ENCODE assay signal across 9 cellular contexts in the genomic region with DNA sequence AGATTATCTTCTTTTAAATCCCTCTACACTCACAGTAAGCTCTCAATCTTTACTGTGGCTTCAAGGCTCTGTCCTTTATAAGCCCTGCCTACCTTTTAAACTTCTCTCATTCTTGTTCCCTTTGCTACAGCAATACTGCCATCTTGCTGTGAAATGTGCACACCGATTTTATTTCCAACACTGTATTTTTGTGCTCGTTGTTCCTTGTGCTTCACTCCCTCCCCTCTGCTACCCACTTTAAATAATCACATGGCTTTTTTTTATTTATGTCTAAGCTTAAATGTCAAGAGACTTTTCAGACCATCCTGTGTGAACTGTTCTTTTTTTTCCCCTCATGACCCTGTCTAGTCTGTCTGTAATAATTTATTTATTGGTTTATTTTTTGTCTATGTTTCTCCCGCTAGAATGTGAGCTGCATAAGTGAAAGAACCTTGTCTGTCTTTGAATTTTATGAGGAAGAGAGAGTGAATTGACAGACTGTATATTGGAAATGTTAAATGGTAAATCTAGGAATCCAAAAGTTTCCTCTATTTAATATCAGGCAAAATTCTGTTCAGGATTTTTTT. TPM values are rescaled to one million over a fixed set of nuclear protein-coding genes. Genes with fewer than 3 reads are reported as not detected.
DNase-seq lines count a peak whose midpoint lies in the region; ATAC-seq and TF ChIP-seq lines count a peak whose summit lies in the region.
"Had no signal": no experiment of that assay in that cellular context is flagged by ENCODE, and none has a peak within 500 bp of the region (broad histone marks: within the 10 kb centered on the region; RNA-seq: fewer than 3 reads in every experiment).

No MANE protein-coding gene starts in this region.

- H3K4me3 ChIP-seq in SK-N-SH (ENCODE audit: low read depth in 2 of 2, low read length in 1 of 2) (no peak overlapping the region), fibroblast of pulmonary artery (replicated peaks; ENCODE audit: low read depth, low read length) (no peak overlapping the region), testis (no peak overlapping the region)

- peaks cover 3% of the 10 kb centered on the region for H3K36me3 Mint-ChIP-seq in activated CD4-positive, alpha-beta T cell treated with anti-CD3 and anti-CD28 coated beads, Interleukin-2, amount 10 ng/mL, durations not matched to agents 7 days and 5 days (ENCODE audit: low read depth)
- H3K36me3 Mint-ChIP-seq in progenitor cell of endocrine pancreas (ENCODE audit: insufficient read depth) = peaks cover 38% of the 10 kb centered on the region

- H3K9ac ChIP-seq in SK-N-SH = no peak overlapping the region

- no peaks in the 10 kb centered on the region for H3K9me3 ChIP-seq in SK-N-SH
- no peaks in the 10 kb centered on the region for H3K9me3 ChIP-seq in testis

- peak; percentile 70 for TF ChIP-seq RAD21 in SK-N-SH (IDR thresholded peaks at IDR 0.05; ENCODE audit: low read length)

- DNase-seq in activated CD4-positive, alpha-beta T cell treated with anti-CD3 and anti-CD28 coated beads, Interleukin-2, amount 10 ng/mL, durations not matched to agents 7 days and 5 days = peak; percentile 50
- no peak for DNase-seq in activated CD4-positive, alpha-beta T cell treated with anti-CD3 and anti-CD28 coated beads for 48 hours
- DNase-seq in KBM-7 (peak; percentile 83), SK-N-SH (peak; percentile 4), fibroblast of pulmonary artery (ENCODE audit: low read depth) (peak; percentile 77), progenitor cell of endocrine pancreas (ENCODE audit: low spot score, unreplicated experiment) (no peak), testis (no peak)
- DNase-seq: stimulated activated naive B cell treated with anti-CD40 and anti-IgM and Interleukin-4, amounts not matched to agents 10 μg/mL and 1 μg/mL and 100 μg/mL, for 72 hours had no signal

- in situ Hi-C loops in KBM-7 (cut with MboI; ENCODE audit: low pct_unique_long_range_greater_than_20kb, low sequenced_read_pairs) = loop anchor here (25.0 kb wide), 1 partner anchor 402 kb away; no protein-coding TSS in a partner anchor

- no peaks in the 10 kb centered on the region for H4K20me1 ChIP-seq in SK-N-SH (ENCODE audit: insufficient read depth)

- no peak overlapping the region for H3K4me2 ChIP-seq in SK-N-SH

- H3K36me3 ChIP-seq in SK-N-SH (replicated peaks in 1 of 2; ENCODE audit: control insufficient read depth in 1 of 2, insufficient read depth in 2 of 2, low read length in 1 of 2) (peaks cover 26 to 38% of the 10 kb centered on the region in 2 experiments), testis (ENCODE audit: low read depth, missing control alignments) (no peaks in the 10 kb centered on the region)

- no peak for ATAC-seq in HG03039 (IDR thresholded peaks at IDR 0.05; ENCODE audit: unreplicated experiment)

- H2AFZ ChIP-seq in SK-N-SH (ENCODE audit: low read depth) = no peak overlapping the region

- H3K4me3 Mint-ChIP-seq in activated CD4-positive, alpha-beta T cell treated with anti-CD3 and anti-CD28 coated beads, Interleukin-2, amount 10 ng/mL, durations not matched to agents 7 days and 5 days = no peak overlapping the region
- no peak overlapping the region for H3K4me3 Mint-ChIP-seq in progenitor cell of endocrine pancreas (ENCODE audit: low read depth)
- H3K4me3 Mint-ChIP-seq: stimulated activated naive B cell treated with anti-CD40 and anti-IgM and Interleukin-4, amounts not matched to agents 10 μg/mL and 1 μg/mL and 100 μg/mL, for 72 hours had no signal

- POLR2A ChIA-PET in activated CD4-positive, alpha-beta T cell treated with anti-CD3 and anti-CD28 coated beads, Interleukin-2, amount 10 ng/mL, durations not matched to agents 7 days and 5 days (lab: Charles Lee) = interaction anchor here (0.6 kb wide), 1 partner anchor 89 kb away, joined by 7 read pairs; no protein-coding TSS in a partner anchor
- POLR2A ChIA-PET in SK-N-SH (lab: Yijun Ruan, JAX) = no interaction called here

- H3K9me3 Mint-ChIP-seq in activated CD4-positive, alpha-beta T cell treated with anti-CD3 and anti-CD28 coated beads, Interleukin-2, amount 10 ng/mL, durations not matched to agents 7 days and 5 days = no peaks in the 10 kb centered on the region
- H3K9me3 Mint-ChIP-seq in progenitor cell of endocrine pancreas (ENCODE audit: low read depth) = peaks cover 14% of the 10 kb centered on the region
- H3K9me3 Mint-ChIP-seq: stimulated activated naive B cell treated with anti-CD40 and anti-IgM and Interleukin-4, amounts not matched to agents 10 μg/mL and 1 μg/mL and 100 μg/mL, for 72 hours had no signal

- TF ChIP-seq POLR2A in testis (IDR thresholded peaks at IDR 0.05) = no peak

- no peaks in the 10 kb centered on the region for H3K9me2 ChIP-seq in SK-N-SH

- no peaks in the 10 kb centered on the region for H3K79me2 ChIP-seq in SK-N-SH (ENCODE audit: insufficient read depth)

- no peaks in the 10 kb centered on the region for H3F3A ChIP-seq in SK-N-SH (replicated peaks; ENCODE audit: insufficient read depth)

- TF ChIP-seq CTCF in SK-N-SH (IDR thresholded peaks at IDR 0.05) (peak; percentile 53), fibroblast of pulmonary artery (IDR thresholded peaks at IDR 0.05; ENCODE audit: low read length, missing control alignments) (peak; percentile 67), progenitor cell of endocrine pancreas (IDR thresholded peaks at IDR 0.05; ENCODE audit: unreplicated experiment) (peak; percentile 42), testis (IDR thresholded peaks at IDR 0.05) (peak in 1 of 3 experiments; percentile 23)

- H3K27me3 ChIP-seq in SK-N-SH (ENCODE audit: insufficient read depth) (no peaks in the 10 kb centered on the region), testis (no peaks in the 10 kb centered on the region)

- H3K4me1 ChIP-seq in SK-N-SH (ENCODE audit: control insufficient read depth in 1 of 2, insufficient read depth in 2 of 2, low read depth in 1 of 2, low read length in 1 of 2) (no peaks in the 10 kb centered on the region), testis (no peaks in the 10 kb centered on the region)

- H3K27ac ChIP-seq in SK-N-SH (ENCODE audit: low read depth in 2 of 2, low read length in 1 of 2) (no peak overlapping the region), testis (no peak overlapping the region)

- H3K27me3 Mint-ChIP-seq in activated CD4-positive, alpha-beta T cell treated with anti-CD3 and anti-CD28 coated beads, Interleukin-2, amount 10 ng/mL, durations not matched to agents 7 days and 5 days = no peaks in the 10 kb centered on the region
- no peaks in the 10 kb centered on the region for H3K27me3 Mint-ChIP-seq in progenitor cell of endocrine pancreas
- H3K27me3 Mint-ChIP-seq: stimulated activated naive B cell treated with anti-CD40 and anti-IgM and Interleukin-4, amounts not matched to agents 10 μg/mL and 1 μg/mL and 100 μg/mL, for 72 hours had no signal

- WGBS in SK-N-SH (ENCODE audit: low lambda C conversion rate) = 91% methylated on average over 2 of the region's 3 CpGs
- 69 to 81% methylated on average over 3 of the region's 3 CpGs for WGBS in testis, 2 donors

- no peaks in the 10 kb centered on the region for H3K4me1 Mint-ChIP-seq in activated CD4-positive, alpha-beta T cell treated with anti-CD3 and anti-CD28 coated beads, Interleukin-2, amount 10 ng/mL, durations not matched to agents 7 days and 5 days
- peaks cover 23% of the 10 kb centered on the region for H3K4me1 Mint-ChIP-seq in progenitor cell of endocrine pancreas (ENCODE audit: low read depth)

- TF ChIP-seq EP300 in SK-N-SH (IDR thresholded peaks at IDR 0.05; ENCODE audit: borderline replicate concordance in 1 of 2, low read depth in 1 of 2, low read length in 1 of 2) = no peak

- intact Hi-C loops in testis (cut with DNase I; ENCODE audit: low total_unique reads) = no loop called here

- CTCF ChIA-PET in activated CD4-positive, alpha-beta T cell treated with anti-CD3 and anti-CD28 coated beads, Interleukin-2, amount 10 ng/mL, durations not matched to agents 7 days and 5 days (lab: Charles Lee) = interaction anchor here (0.6 to 1.4 kb wide), 6 partner anchors 101 to 426 kb away, joined by 3 to 6 read pairs (median 3); no protein-coding TSS in a partner anchor
- CTCF ChIA-PET in SK-N-SH (lab: Yijun Ruan, JAX) = interaction anchor here (0.7 to 4.7 kb wide), 13 partner anchors 13 to 438 kb away, joined by 3 to 27 read pairs (median 4); no protein-coding TSS in a partner anchor

- H3K27ac Mint-ChIP-seq in activated CD4-positive, alpha-beta T cell treated with anti-CD3 and anti-CD28 coated beads, Interleukin-2, amount 10 ng/mL, durations not matched to agents 7 days and 5 days = peak overlapping the region; percentile 33
- H3K27ac Mint-ChIP-seq in progenitor cell of endocrine pancreas = no peak overlapping the region
- H3K27ac Mint-ChIP-seq: stimulated activated naive B cell treated with anti-CD40 and anti-IgM and Interleukin-4, amounts not matched to agents 10 μg/mL and 1 μg/mL and 100 μg/mL, for 72 hours had no signal

TF ChIP-seq in SK-N-SH, 30 proteins besides CTCF, POLR2A, EP300 and RAD21 (continues in another document):
- no peak for TF ChIP-seq FOXM1 (IDR thresholded peaks at IDR 0.05; ENCODE audit: low read depth)
- TF ChIP-seq RCOR1 (IDR thresholded peaks at IDR 0.05; ENCODE audit: low read length) = no peak
- TF ChIP-seq, protein P1, sequence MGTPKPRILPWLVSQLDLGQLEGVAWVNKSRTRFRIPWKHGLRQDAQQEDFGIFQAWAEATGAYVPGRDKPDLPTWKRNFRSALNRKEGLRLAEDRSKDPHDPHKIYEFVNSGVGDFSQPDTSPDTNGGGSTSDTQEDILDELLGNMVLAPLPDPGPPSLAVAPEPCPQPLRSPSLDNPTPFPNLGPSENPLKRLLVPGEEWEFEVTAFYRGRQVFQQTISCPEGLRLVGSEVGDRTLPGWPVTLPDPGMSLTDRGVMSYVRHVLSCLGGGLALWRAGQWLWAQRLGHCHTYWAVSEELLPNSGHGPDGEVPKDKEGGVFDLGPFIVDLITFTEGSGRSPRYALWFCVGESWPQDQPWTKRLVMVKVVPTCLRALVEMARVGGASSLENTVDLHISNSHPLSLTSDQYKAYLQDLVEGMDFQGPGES (IDR thresholded peaks at IDR 0.05; ENCODE audit: low read depth, low read length) = no peak
- no peak for TF ChIP-seq JUND (IDR thresholded peaks at IDR 0.05)
- TF ChIP-seq POLR2AphosphoS5 (IDR thresholded peaks at IDR 0.05; ENCODE audit: low read depth, low read length) = no peak

RNA-seq across cellular contexts. Expression of gene ABCD3, which starts 45.7 kb away (rescaled TPM):
- total RNA-seq in activated CD4-positive, alpha-beta T cell treated with anti-CD3 and anti-CD28 coated beads, Interleukin-2, amount 10 ng/mL, durations not matched to agents 7 days and 5 days = 10 to 100 TPM; 28.0 to 31.5 TPM
- polyA plus RNA-seq in SK-N-SH (2012; rRNA removed) (6.5 and 8.7 TPM in 2 replicates), testis (ENCODE audit: insufficient read depth, low read depth, low replicate concordance) (27.0 TPM)
- polyA plus RNA-seq in SK-N-SH (2012; cell fraction: cytosol; rRNA removed) = 11.1 and 12.5 TPM in 2 replicates
- polyA plus RNA-seq in SK-N-SH (2012; cell fraction: nucleus; rRNA removed) = 5.2 and 14.4 TPM in 2 replicates
- total RNA-seq in progenitor cell of endocrine pancreas (43.2 and 50.2 TPM in 2 replicates), testis (10 to 100 TPM; 45.2 to 45.6 TPM)

Comparison
In these comparisons a context has a peak if more than half of its experiments do, and no peak if none do; other contexts are left out.
1. DNase-seq: peak in activated CD4-positive, alpha-beta T cell treated with anti-CD3 and anti-CD28 coated beads, Interleukin-2, amount 10 ng/mL, durations not matched to agents 7 days and 5 days (single experiment), KBM-7 (single experiment), SK-N-SH (single experiment) and fibroblast of pulmonary artery (single experiment); none in activated CD4-positive, alpha-beta T cell treated with anti-CD3 and anti-CD28 coated beads for 48 hours (single experiment), progenitor cell of endocrine pancreas (single experiment) and testis (single experiment).